In the genomic region with DNA sequence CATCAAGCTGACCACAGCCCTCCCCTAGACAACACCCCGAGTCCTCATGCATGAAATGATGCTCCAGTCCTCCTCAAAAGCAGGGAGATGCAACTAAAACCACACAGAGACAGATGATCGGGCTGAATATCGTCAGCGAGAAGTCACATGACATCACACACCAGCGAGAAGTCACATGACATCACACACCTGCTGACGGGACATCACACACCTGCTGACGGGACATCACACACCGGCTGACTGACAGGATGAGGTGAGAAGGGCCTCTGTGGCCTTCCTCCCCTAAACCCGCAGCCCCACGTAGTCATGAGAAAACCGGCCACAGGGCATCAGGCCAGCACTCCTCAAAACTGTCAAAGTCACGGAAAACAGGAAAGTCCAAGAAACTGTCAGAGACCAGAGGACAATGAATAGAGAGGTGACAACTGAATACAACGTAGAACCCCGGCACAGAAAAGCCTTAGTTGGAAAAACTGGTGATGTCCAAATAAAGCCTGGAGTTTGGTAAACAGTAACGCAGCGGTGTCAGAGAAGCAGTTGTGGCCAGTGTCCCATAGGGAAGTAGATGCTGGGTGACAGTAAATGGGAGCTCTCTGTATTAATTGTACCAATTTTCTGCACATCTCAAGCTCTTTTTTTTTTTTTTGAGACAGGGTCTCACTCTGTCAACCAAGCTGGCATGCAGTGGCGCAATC, we compare ENCODE assay signal across 10 cellular contexts. TPM values are rescaled to one million over a fixed set of nuclear protein-coding genes. Genes with fewer than 3 reads are reported as not detected.
DNase-seq lines count a peak whose midpoint lies in the region; ATAC-seq, FAIRE-seq and TF ChIP-seq lines count a peak whose summit lies in the region.
"Had no signal": no experiment of that assay in that cellular context is flagged by ENCODE, and none has a peak within 500 bp of the region (broad histone marks: within the 10 kb centered on the region; RNA-seq: fewer than 3 reads in every experiment).

No MANE protein-coding gene starts in this region.

- TF ChIP-seq EP300 in HepG2 (IDR thresholded peaks at IDR 0.05; ENCODE audit: low read depth in 2 of 2, low read length in 2 of 2), result no peak
- TF ChIP-seq EP300 in HepG2 (CRISPR knock-in tag; IDR thresholded peaks at IDR 0.05; ENCODE audit: borderline replicate concordance), result no peak
- TF ChIP-seq EP300 in gastroesophageal sphincter (IDR thresholded peaks at IDR 0.05), result no peak

- no peaks in the 10 kb centered on the region for H3K27me3 ChIP-seq in HepG2 (ENCODE audit: control insufficient read depth in 1 of 2, insufficient read depth in 2 of 2, low read length in 2 of 2)
- H3K27me3 ChIP-seq in vagina, result no peaks in the 10 kb centered on the region
- no peaks in the 10 kb centered on the region for H3K27me3 ChIP-seq in gastroesophageal sphincter

- TF ChIP-seq CTCF in HepG2 (CRISPR knock-in tag; IDR thresholded peaks at IDR 0.05) (no peak), vagina (IDR thresholded peaks at IDR 0.05) (no peak), gastroesophageal sphincter (IDR thresholded peaks at IDR 0.05) (no peak)

- H4K20me1 ChIP-seq in HepG2 (ENCODE audit: insufficient read depth, low read length), result peaks cover 24% of the 10 kb centered on the region; the same call in 1 of the 2 replicates

- no peak overlapping the region for H3K9ac ChIP-seq in HepG2 (ENCODE audit: insufficient read depth, low read depth, low read length)

- WGBS in HepG2 (ENCODE audit: low lambda C conversion rate), result 93% methylated on average over 17 of the region's 17 CpGs
- WGBS in gastroesophageal sphincter (ENCODE audit: low coverage in 1 of 2), 2 donors, result 59 to 73% methylated on average over 3 to 15 of the region's 17 CpGs

- POLR2A ChIA-PET in HepG2 (lab: Yijun Ruan, JAX), result no interaction called here

- H3K4me3 ChIP-seq in HepG2 (replicated peaks in 1 of 3; ENCODE audit: insufficient read depth in 1 of 3, low read depth in 2 of 3, low read length in 3 of 3) (no peak overlapping the region), vagina (no peak overlapping the region), gastroesophageal sphincter (no peak overlapping the region)

- in situ Hi-C loops in HepG2 (cut with HindIII; ENCODE audit: extremely low pct_ligation_motif_present, low pct_unique_long_range_greater_than_20kb), result no loop called here

- no peak for FAIRE-seq in HepG2 (lab: Jason Lieb, UNC)
- FAIRE-seq: TTC549 had no signal

- peaks cover 85% of the 10 kb centered on the region for H3K79me2 ChIP-seq in HepG2 (ENCODE audit: insufficient read depth, low read length)

- H3K9me3 ChIP-seq in HepG2 (ENCODE audit: low read length), result no peaks in the 10 kb centered on the region
- no peaks in the 10 kb centered on the region for H3K9me3 ChIP-seq in vagina
- no peaks in the 10 kb centered on the region for H3K9me3 ChIP-seq in gastroesophageal sphincter

- ATAC-seq in HepG2, result no peak
- no peak for ATAC-seq in gastroesophageal sphincter

- DNase-seq in stimulated activated CD4-positive, alpha-beta T cell treated with anti-CD3 and anti-CD28 coated beads, Interleukin-4, amount 100 ng/mL, for 24 hours, result peak; percentile 40
- DNase-seq in stimulated activated CD4-positive, alpha-beta T cell treated with anti-CD3 and anti-CD28 coated beads, Interleukin-2, amount 100 ng/mL, for 48 hours, result no peak
- DNase-seq in activated T-helper 1 cell treated with Interleukin-2 at 50 U/mL for 16 hours (ENCODE audit: low read depth), result peak; percentile 31
- DNase-seq in HepG2 (ENCODE audit: low spot score), result no peak
- no peak for DNase-seq in vagina (ENCODE audit: extremely low spot score in 2 of 2)
- DNase-seq in COR-L47 (lab: John Stamatoyannopoulos, UW), result no peak
- DNase-seq in mesenteric fat pad (ENCODE audit: low spot score), result no peak
- DNase-seq: posterior cingulate gyrus had no signal

- H3K36me3 ChIP-seq in HepG2 (replicated peaks in 1 of 2; ENCODE audit: control insufficient read depth in 1 of 2, insufficient read depth in 2 of 2, low read length in 2 of 2), result peaks cover 0 to 5% of the 10 kb centered on the region in 2 experiments; a peak in 4 of 5 replicates
- H3K36me3 ChIP-seq in vagina, result peaks cover 0 to 6% of the 10 kb centered on the region in 2 donors
- H3K36me3 ChIP-seq in gastroesophageal sphincter, result no peaks in the 10 kb centered on the region

- no peak for TF ChIP-seq POLR2A in HepG2 (IDR thresholded peaks at IDR 0.05; ENCODE audit: insufficient read depth in 1 of 2, low read depth in 2 of 2, low read length in 2 of 2)
- no peak for TF ChIP-seq POLR2A in vagina (IDR thresholded peaks at IDR 0.05)
- TF ChIP-seq POLR2A in gastroesophageal sphincter (IDR thresholded peaks at IDR 0.05), result no peak

- no peak overlapping the region for H2AFZ ChIP-seq in HepG2 (ENCODE audit: low read length)

- no TSS peak for BruUV-seq in HepG2 (replicated peaks; lab: Mats Ljungman, UMichigan)

- H3K27ac ChIP-seq in HepG2 (ENCODE audit: extremely low read length, insufficient read depth, low read length) (no peak overlapping the region), vagina (peak overlapping the region; percentile 27), gastroesophageal sphincter (peak overlapping the region in 2 of 4 donors; percentile 19 to 35)

- TF ChIP-seq RAD21 in HepG2 (CRISPR knock-in tag; IDR thresholded peaks at IDR 0.05), result no peak

- H3K4me2 ChIP-seq in HepG2 (ENCODE audit: low read depth, low read length), result no peak overlapping the region

- H3K4me1 ChIP-seq in HepG2 (ENCODE audit: insufficient read depth, low read length) (peaks cover 80% of the 10 kb centered on the region), vagina (peaks cover 70% of the 10 kb centered on the region), gastroesophageal sphincter (peaks cover 0 to 55% (median 0%) of the 10 kb centered on the region in 3 donors)

- CTCF ChIA-PET in HepG2 (lab: Yijun Ruan, JAX; ENCODE audit: low intra/inter-chr PET ratio, low total read pairs), result no interaction called here

- intact Hi-C loops in HepG2 (cut with micrococcal nuclease; ENCODE audit: unreplicated experiment), result no loop called here
- intact Hi-C loops in vagina (cut with DNase I), result no loop called here

TF ChIP-seq in HepG2, 621 proteins besides CTCF, POLR2A, EP300 and RAD21 (continues in another document):
- TF ChIP-seq ZNF614 (CRISPR knock-in tag; IDR thresholded peaks at IDR 0.05; ENCODE audit: borderline replicate concordance), result no peak
- TF ChIP-seq ZNF225 (CRISPR knock-in tag; IDR thresholded peaks at IDR 0.05), result 0 out of 2 replicates have a peak, but pooled peaks have one; percentile 73
- TF ChIP-seq, protein P1, sequence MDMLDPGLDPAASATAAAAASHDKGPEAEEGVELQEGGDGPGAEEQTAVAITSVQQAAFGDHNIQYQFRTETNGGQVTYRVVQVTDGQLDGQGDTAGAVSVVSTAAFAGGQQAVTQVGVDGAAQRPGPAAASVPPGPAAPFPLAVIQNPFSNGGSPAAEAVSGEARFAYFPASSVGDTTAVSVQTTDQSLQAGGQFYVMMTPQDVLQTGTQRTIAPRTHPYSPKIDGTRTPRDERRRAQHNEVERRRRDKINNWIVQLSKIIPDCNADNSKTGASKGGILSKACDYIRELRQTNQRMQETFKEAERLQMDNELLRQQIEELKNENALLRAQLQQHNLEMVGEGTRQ (IDR thresholded peaks at IDR 0.05; ENCODE audit: low read depth, low read length), result peak; percentile 84
- TF ChIP-seq, protein P1 (CRISPR knock-in tag; IDR thresholded peaks at IDR 0.05; ENCODE audit: borderline replicate concordance), result no peak

RNA-seq across cellular contexts. Expression of a gene that starts 14.3 kb away (rescaled TPM):
- total RNA-seq in HepG2 (2016; rRNA removed; fragmentation: Illumina TruSeq; extraction: Trizol) (141 and 186 TPM in 2 replicates), vagina (111 TPM), gastroesophageal sphincter (10 to 100 TPM; 31.6 to 95.0 (median 44.5) TPM), mesenteric fat pad (191 TPM)
- 30.0 and 32.3 TPM in 2 replicates for total RNA-seq in HepG2 (2016; cell fraction: cytosol; rRNA removed; fragmentation: Illumina TruSeq; extraction: Trizol; ENCODE audit: low read depth)
- 139 and 174 TPM in 2 replicates for total RNA-seq in HepG2 (2016; cell fraction: insoluble cytoplasmic fraction; rRNA removed; fragmentation: Illumina TruSeq; extraction: Trizol)
- total RNA-seq in HepG2 (2016; cell fraction: membrane; rRNA removed; fragmentation: Illumina TruSeq; extraction: Trizol), result 118 and 119 TPM in 2 replicates
- total RNA-seq in HepG2 (2016; cell fraction: nucleus; rRNA removed; fragmentation: Illumina TruSeq; extraction: Trizol), result 60.6 and 72.1 TPM in 2 replicates
- 80.1 and 95.5 TPM in 2 replicates for polyA plus RNA-seq in HepG2 (2011; rRNA removed)
- polyA plus RNA-seq in HepG2 (2011; cell fraction: cytosol; rRNA removed), result 121 and 137 TPM in 2 replicates
- 61.9 and 67.8 TPM in 2 replicates for polyA plus RNA-seq in HepG2 (2011; cell fraction: nucleus; rRNA removed)
- 113 and 128 TPM in 2 replicates for polyA plus RNA-seq in HepG2 (2012)
- 48.2 and 51.8 TPM in 2 replicates for polyA plus RNA-seq in HepG2 (2016; cell fraction: cytosol; fragmentation: Illumina TruSeq; extraction: Trizol; ENCODE audit: low read depth)
- 322 and 369 TPM in 2 replicates for polyA plus RNA-seq in HepG2 (2016; cell fraction: insoluble cytoplasmic fraction; fragmentation: Illumina TruSeq; extraction: Trizol; ENCODE audit: low read depth)
- polyA plus RNA-seq in HepG2 (2016; cell fraction: membrane; fragmentation: Illumina TruSeq; extraction: Trizol; ENCODE audit: low read depth), result 139 and 153 TPM in 2 replicates
- 125 and 129 TPM in 2 replicates for polyA plus RNA-seq in HepG2 (2016; cell fraction: nucleus; fragmentation: Illumina TruSeq; extraction: Trizol; ENCODE audit: insufficient read depth, low read depth)
- polyA minus RNA-seq in HepG2 (2011; rRNA and poly(A)+ RNA removed; ENCODE audit: low replicate concordance), result 155 and 250 TPM in 2 replicates
- polyA minus RNA-seq in HepG2 (2011; cell fraction: cytosol; rRNA and poly(A)+ RNA removed), result 71.1 and 86.5 TPM in 2 replicates
- 45.8 and 58.4 TPM in 2 replicates for polyA minus RNA-seq in HepG2 (2011; cell fraction: nucleus; rRNA and poly(A)+ RNA removed)

Comparison
In these comparisons a context has a peak if more than half of its experiments do, and no peak if none do; other contexts are left out.
1. DNase-seq: peak in stimulated activated CD4-positive, alpha-beta T cell treated with anti-CD3 and anti-CD28 coated beads, Interleukin-4, amount 100 ng/mL, for 24 hours (single experiment) and activated T-helper 1 cell treated with Interleukin-2 at 50 U/mL for 16 hours (single experiment); none in stimulated activated CD4-positive, alpha-beta T cell treated with anti-CD3 and anti-CD28 coated beads, Interleukin-2, amount 100 ng/mL, for 48 hours (0 of 2), HepG2 (single experiment), vagina (0 of 2), COR-L47 (single experiment) and mesenteric fat pad (single experiment).